Comparison of ENCODE assay signal across 12 cellular contexts in genomic region chr20:53918010-53918311, GRCh38.
DNase-seq lines count a peak whose midpoint lies in the region; ATAC-seq and TF ChIP-seq lines count a peak whose summit lies in the region.
"Had no signal": no experiment of that assay in that cellular context is flagged by ENCODE, and none has a peak within 500 bp of the region (broad histone marks: within the 10 kb centered on the region; RNA-seq: fewer than 3 reads in every experiment).

No MANE protein-coding gene starts in this region.

- H3K36me3 ChIP-seq in HCT116 (ENCODE audit: control insufficient read depth in 1 of 2, insufficient read depth in 2 of 2, low read length in 2 of 2) (no peaks in the 10 kb centered on the region), fibroblast of lung (ENCODE audit: control insufficient read depth, insufficient read depth, low read length) (no peaks in the 10 kb centered on the region), smooth muscle cell (ENCODE audit: low read depth) (no peaks in the 10 kb centered on the region)

- TF ChIP-seq CTCF in HCT116 (IDR thresholded peaks at IDR 0.05 in 2 of 3, conservative IDR thresholded peaks at IDR 0.05 in 1 of 3; ENCODE audit: borderline replicate concordance in 1 of 3, insufficient read depth in 1 of 3, low read depth in 2 of 3, low read length in 2 of 3) (no peak), WTC11 (IDR thresholded peaks at IDR 0.05) (no peak), fibroblast of lung (conservative IDR thresholded peaks at IDR 0.05 in 1 of 2, IDR thresholded peaks at IDR 0.05 in 1 of 2; ENCODE audit: low read depth in 1 of 2, low read length in 2 of 2) (no peak), smooth muscle cell (IDR thresholded peaks at IDR 0.05; ENCODE audit: borderline replicate concordance, insufficient read depth, poor library complexity, severe bottlenecking) (no peak)

- peaks cover 58% of the 10 kb centered on the region for H3K4me1 Mint-ChIP-seq in WTC11

- ATAC-seq in HCT116: no peak
- no peak for ATAC-seq in WTC11
- ATAC-seq in HG03095 (IDR thresholded peaks at IDR 0.05; ENCODE audit: unreplicated experiment): no peak

- H3K27ac ChIP-seq in HCT116 (ENCODE audit: low read depth, low read length): no peak overlapping the region
- peak overlapping the region; percentile 77 for H3K27ac ChIP-seq in fibroblast of lung (ENCODE audit: insufficient read depth, low read length)
- H3K27ac ChIP-seq in smooth muscle cell (ENCODE audit: low read depth): peak overlapping the region; percentile 96

- intact Hi-C loops in HCT116 (cut with micrococcal nuclease): no loop called here

- H3K9me2 ChIP-seq in HCT116 (ENCODE audit: insufficient read depth): no peaks in the 10 kb centered on the region

- H3K27me3 ChIP-seq in HCT116 (ENCODE audit: insufficient read depth, low read length): no peaks in the 10 kb centered on the region
- no peaks in the 10 kb centered on the region for H3K27me3 ChIP-seq in fibroblast of lung (ENCODE audit: control insufficient read depth, insufficient read depth, low read length)
- H3K27me3 ChIP-seq in smooth muscle cell (ENCODE audit: low read depth): no peaks in the 10 kb centered on the region

- RAD21 ChIA-PET in HCT116 (lab: Charles Lee; ENCODE audit: low non-redundant PET in 1 of 2, low total read pairs in 2 of 2, uncharacterized antibody in 2 of 2, unreplicated experiment in 2 of 2): no interaction called here

- H3K9ac ChIP-seq in HCT116 (ENCODE audit: low read length) (no peak overlapping the region), fibroblast of lung (ENCODE audit: insufficient read depth, low read length) (no peak overlapping the region), smooth muscle cell (ENCODE audit: low read depth) (no peak overlapping the region)

- no peak for TF ChIP-seq POLR2A in HCT116 (IDR thresholded peaks at IDR 0.05; ENCODE audit: borderline replicate concordance, extremely low read depth, insufficient read depth, insufficient read length)

- peak overlapping the region; percentile 6; the same call in 1 of the 2 replicates for H3K27ac Mint-ChIP-seq in WTC11

- H3K9me3 ChIP-seq in HCT116 (ENCODE audit: control insufficient read depth in 1 of 2, insufficient read depth in 1 of 2, low read depth in 1 of 2, low read length in 2 of 2) (no peaks in the 10 kb centered on the region), fibroblast of lung (ENCODE audit: control insufficient read depth, insufficient read depth, low read depth, low read length) (no peaks in the 10 kb centered on the region), smooth muscle cell (replicated peaks; ENCODE audit: low read depth) (no peaks in the 10 kb centered on the region)

- H3K9me3 Mint-ChIP-seq in WTC11: no peaks in the 10 kb centered on the region
- H3K9me3 Mint-ChIP-seq: stimulated activated naive CD8-positive, alpha-beta T cell treated with anti-CD3 and anti-CD28 coated beads, Interleukin-15, amount 100 ng/mL, for 72 hours had no signal

- H3K4me3 Mint-ChIP-seq in WTC11: no peak overlapping the region

- CTCF ChIA-PET in HCT116 (lab: Charles Lee) (interaction anchor here (1.8 kb wide), 1 partner anchor 22 kb away, joined by 4 read pairs; no protein-coding TSS in a partner anchor), WTC11 (lab: Charles Lee) (interaction anchor here (1.1 to 5.1 kb wide), 7 partner anchors 18 to 370 kb away, joined by 4 to 31 read pairs (median 5); no protein-coding TSS in a partner anchor)

- H3F3A ChIP-seq in smooth muscle cell (ENCODE audit: low read depth): peaks cover 20% of the 10 kb centered on the region

- H3K4me3 ChIP-seq in HCT116 (replicated peaks in 1 of 2; ENCODE audit: low read depth in 1 of 2, low read length in 2 of 2) (no peak overlapping the region), fibroblast of lung (replicated peaks in 1 of 4; ENCODE audit: control extremely low read depth in 1 of 4, insufficient read depth in 1 of 4, low read depth in 3 of 4, low read length in 4 of 4) (no peak overlapping the region), smooth muscle cell (no peak overlapping the region)
- H3K4me3 ChIP-seq: lung had no signal

- no peak overlapping the region for H3K4me2 ChIP-seq in HCT116 (ENCODE audit: low read length)
- H3K4me2 ChIP-seq in fibroblast of lung (ENCODE audit: extremely low read depth, insufficient read depth, low read length): no peak overlapping the region
- peak overlapping the region; percentile 87 for H3K4me2 ChIP-seq in smooth muscle cell

- no peak for TF ChIP-seq RAD21 in HCT116 (IDR thresholded peaks at IDR 0.05; ENCODE audit: low read depth)

- H2AFZ ChIP-seq in HCT116 (ENCODE audit: low read depth, low read length, poor library complexity, severe bottlenecking): peak overlapping the region; percentile 66
- H2AFZ ChIP-seq in fibroblast of lung (ENCODE audit: low read length): no peak overlapping the region
- no peak overlapping the region for H2AFZ ChIP-seq in smooth muscle cell (ENCODE audit: low read depth)

- H4K20me1 ChIP-seq in HCT116 (ENCODE audit: insufficient read depth) (no peaks in the 10 kb centered on the region), fibroblast of lung (ENCODE audit: control insufficient read depth, extremely low read depth, insufficient read depth, low read length) (no peaks in the 10 kb centered on the region), smooth muscle cell (ENCODE audit: low read depth) (no peaks in the 10 kb centered on the region)

- no TSS peak for BruUV-seq in HCT116 (replicated peaks; lab: Mats Ljungman, UMichigan)

- H3K36me3 Mint-ChIP-seq in WTC11: no peaks in the 10 kb centered on the region

- DNase-seq in HCT116 (ENCODE audit: low read depth, low spot score) (no peak), WTC11 (ENCODE audit: low spot score) (no peak), fibroblast of lung (ENCODE audit: low read depth in 2 of 2) (no peak), smooth muscle cell (lab: John Stamatoyannopoulos, UW; ENCODE audit: unreplicated experiment) (no peak), hypothalamus (lab: John Stamatoyannopoulos, UW) (no peak), COLO829 (ENCODE audit: low spot score) (no peak)
- DNase-seq in activated CD8-positive, alpha-beta memory T cell treated with anti-CD3 and anti-CD28 coated beads for 24 hours: no peak
- DNase-seq: NCI-H1694; NK-92 treated with Interleukin-12 subunit alpha and Interleukin-12 subunit beta, amount 100 ng/mL, for 24 hours; stimulated activated naive CD8-positive, alpha-beta T cell treated with anti-CD3 and anti-CD28 coated beads, Interleukin-15, amount 100 ng/mL, for 72 hours had no signal

- H3K79me2 ChIP-seq in HCT116 (ENCODE audit: insufficient read depth, low read length): no peaks in the 10 kb centered on the region
- no peaks in the 10 kb centered on the region for H3K79me2 ChIP-seq in fibroblast of lung (ENCODE audit: control insufficient read depth, insufficient read depth, low read length)
- H3K79me2 ChIP-seq in smooth muscle cell (ENCODE audit: low read depth): no peaks in the 10 kb centered on the region

- no peaks in the 10 kb centered on the region; the same call in 1 of the 2 replicates for H3K27me3 Mint-ChIP-seq in WTC11 (ENCODE audit: low read depth)
- H3K27me3 Mint-ChIP-seq: stimulated activated naive CD8-positive, alpha-beta T cell treated with anti-CD3 and anti-CD28 coated beads, Interleukin-15, amount 100 ng/mL, for 72 hours had no signal

- POLR2A ChIA-PET in HCT116 (lab: Charles Lee) (no interaction called here), WTC11 (lab: Charles Lee) (interaction anchor here (1.3 kb wide), 1 partner anchor 499 kb away, joined by 3 read pairs; no protein-coding TSS in a partner anchor)

- peaks cover 9 to 38% of the 10 kb centered on the region in 2 experiments for H3K4me1 ChIP-seq in HCT116 (ENCODE audit: control insufficient read depth in 1 of 2, insufficient read depth in 2 of 2, low read length in 2 of 2)
- H3K4me1 ChIP-seq in fibroblast of lung (ENCODE audit: control insufficient read depth, extremely low read depth, insufficient read depth, low read length): peaks cover 26% of the 10 kb centered on the region
- H3K4me1 ChIP-seq in smooth muscle cell (ENCODE audit: low read depth): peaks cover 52% of the 10 kb centered on the region

TF ChIP-seq in HCT116, 20 proteins besides CTCF, POLR2A, EP300 and RAD21 (continues in another document):
- no peak for TF ChIP-seq CBX3 (IDR thresholded peaks at IDR 0.05; ENCODE audit: low read depth)
- no peak for TF ChIP-seq MAX (IDR thresholded peaks at IDR 0.05)
- TF ChIP-seq ATF3 (IDR thresholded peaks at IDR 0.05): no peak
- TF ChIP-seq SIN3A (IDR thresholded peaks at IDR 0.05; ENCODE audit: low read depth): no peak
- TF ChIP-seq SRF (IDR thresholded peaks at IDR 0.05; ENCODE audit: low read depth): no peak
- TF ChIP-seq SP1 (IDR thresholded peaks at IDR 0.05; ENCODE audit: low read depth): no peak
- TF ChIP-seq EGR1 (IDR thresholded peaks at IDR 0.05; ENCODE audit: low read depth): no peak
- no peak for TF ChIP-seq EZH2 (IDR thresholded peaks at IDR 0.05)
- no peak for TF ChIP-seq ZNF274 (IDR thresholded peaks at IDR 0.05; ENCODE audit: low read depth, low read length)

TF ChIP-seq in WTC11, 78 proteins besides CTCF, POLR2A, EP300 and RAD21 (continues in another document):
- TF ChIP-seq CREB1 (CRISPR knock-in tag; IDR thresholded peaks at IDR 0.05): no peak
- no peak for TF ChIP-seq GRHL2 (CRISPR knock-in tag; IDR thresholded peaks at IDR 0.05; ENCODE audit: insufficient replicate concordance, severe bottlenecking)
- TF ChIP-seq ZNF121 (CRISPR knock-in tag; IDR thresholded peaks at IDR 0.05): no peak
- no peak for TF ChIP-seq AR (CRISPR knock-in tag; IDR thresholded peaks at IDR 0.05)
- no peak for TF ChIP-seq SOX15 (CRISPR knock-in tag; IDR thresholded peaks at IDR 0.05)
- no peak for TF ChIP-seq CREM (CRISPR knock-in tag; IDR thresholded peaks at IDR 0.05)
- no peak for TF ChIP-seq SMAD4 (CRISPR knock-in tag; IDR thresholded peaks at IDR 0.05)
- no peak for TF ChIP-seq MYBL2 (CRISPR knock-in tag; IDR thresholded peaks at IDR 0.05)
